Comparison of ENCODE assay signal across 17 cellular contexts in the genomic region with DNA sequence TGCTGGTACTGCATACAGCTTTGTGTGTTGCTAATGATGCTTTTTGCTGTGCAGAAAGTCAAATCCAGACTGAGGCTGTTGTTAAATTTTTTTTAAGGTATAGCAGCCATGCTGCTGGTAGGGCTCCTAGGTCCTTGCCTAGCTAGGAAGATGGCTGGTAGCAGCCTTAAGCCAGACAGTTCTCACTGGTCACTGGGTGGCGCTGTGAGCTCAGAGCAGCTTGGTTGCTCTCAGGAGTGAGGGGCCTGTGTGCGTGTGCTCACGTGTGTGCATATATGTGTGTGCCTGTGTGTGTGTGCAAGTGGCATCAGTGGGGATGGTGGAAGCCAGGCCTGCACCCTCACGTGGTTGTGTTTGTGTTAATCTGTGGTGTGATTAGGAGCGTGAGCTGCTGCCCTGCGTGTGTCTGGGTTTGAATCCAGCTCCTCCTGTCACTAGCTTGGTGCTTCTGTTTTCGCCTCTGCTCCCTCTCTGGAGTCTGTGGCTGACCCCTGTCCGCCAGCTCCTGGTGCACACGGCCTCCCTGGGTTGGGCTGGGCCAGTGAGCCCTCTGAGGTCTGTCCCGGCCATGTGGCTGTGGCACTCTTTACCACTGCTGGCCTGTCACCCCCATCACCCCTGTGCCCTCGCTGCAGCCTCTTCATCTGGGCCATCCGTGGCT. TPM values are rescaled to one million over a fixed set of nuclear protein-coding genes. Genes with fewer than 3 reads are reported as not detected.
A peak's percentile ranks its signal among the peaks of the same experiment; 100 is the strongest.
DNase-seq lines count a peak whose midpoint lies in the region; TF ChIP-seq lines count a peak whose summit lies in the region.
"Had no signal": no experiment of that assay in that cellular context is flagged by ENCODE, and none has a peak within 500 bp of the region (broad histone marks: within the 10 kb centered on the region; RNA-seq: fewer than 3 reads in every experiment).

No MANE protein-coding gene starts in this region.

- no peak overlapping the region for H3K4me3 ChIP-seq in AG04449 (ENCODE audit: low read depth, low read length)
- H3K4me3 ChIP-seq in BLaER1 treated with 17β-estradiol and CSF1 and Interleukin-3, amounts not matched to agents 10 nM and 100 nM, result no peak overlapping the region
- no peak overlapping the region for H3K4me3 ChIP-seq in NB4 (ENCODE audit: low read depth, low read length)
- no peak overlapping the region for H3K4me3 ChIP-seq in fibroblast of the aortic adventitia (ENCODE audit: low read depth, low read length)
- H3K4me3 ChIP-seq in CD4-positive, alpha-beta memory T cell (ENCODE audit: low read length in 2 of 2), result no peak overlapping the region
- H3K4me3 ChIP-seq: coronary artery, left lung had no signal

- H3K27ac ChIP-seq in BLaER1 treated with 17β-estradiol and CSF1 and Interleukin-3, amounts not matched to agents 10 nM and 100 nM, result no peak overlapping the region
- no peak overlapping the region for H3K27ac ChIP-seq in CD4-positive, alpha-beta memory T cell (ENCODE audit: low read depth, low read length)
- H3K27ac ChIP-seq: coronary artery, HL-60, left lung had no signal

- H3K9ac ChIP-seq in BLaER1 treated with 17β-estradiol and CSF1 and Interleukin-3, amounts not matched to agents 10 nM and 100 nM, result peak overlapping the region in 2 of 11 experiments; percentile 29 to 34; a peak in 3 of 22 replicates

- DNase-seq in AG04449 (ENCODE audit: low read depth, low spot score) (no peak), NB4 (ENCODE audit: low read depth) (peak; percentile 31), fibroblast of the aortic adventitia (ENCODE audit: low read depth) (no peak), RPMI8226 (no peak), DMS114 treated with DMSO at 0.1 percent for 48 hours (lab: John Stamatoyannopoulos, UW; ENCODE audit: unreplicated experiment) (no peak)
- DNase-seq in CD4-positive, alpha-beta memory T cell, result no peak
- DNase-seq: NCI-H1436, NCI-H774, occipital lobe, T-helper 1 cell had no signal

- peak overlapping the region in 9 of 11 experiments; percentile 39 to 83 (median 67); a peak in 17 of 22 replicates for H3K4me2 ChIP-seq in BLaER1 treated with 17β-estradiol and CSF1 and Interleukin-3, amounts not matched to agents 10 nM and 100 nM

- peaks cover 0 to 16% (median 7%) of the 10 kb centered on the region in 11 experiments; a peak in 16 of 22 replicates for H3K9me3 ChIP-seq in BLaER1 treated with 17β-estradiol and CSF1 and Interleukin-3, amounts not matched to agents 10 nM and 100 nM (replicated peaks in 1 of 11)
- no peaks in the 10 kb centered on the region for H3K9me3 ChIP-seq in CD4-positive, alpha-beta memory T cell (ENCODE audit: control insufficient read depth in 1 of 2, low read length in 2 of 2)

- no peak overlapping the region for H3K4me3 Mint-ChIP-seq in CD4-positive, alpha-beta memory T cell
- H3K4me3 Mint-ChIP-seq: activated naive CD8-positive, alpha-beta T cell; stimulated activated memory B cell treated with anti-CD40 and anti-IgM and Interleukin-4, amounts not matched to agents 10 μg/mL and 1 μg/mL and 100 μg/mL, for 72 hours had no signal

- H3K4me1 Mint-ChIP-seq in CD4-positive, alpha-beta memory T cell, result no peaks in the 10 kb centered on the region
- H3K4me1 Mint-ChIP-seq: stimulated activated memory B cell treated with anti-CD40 and anti-IgM and Interleukin-4, amounts not matched to agents 10 μg/mL and 1 μg/mL and 100 μg/mL, for 72 hours had no signal

- no peak overlapping the region for H3K27ac Mint-ChIP-seq in CD4-positive, alpha-beta memory T cell
- H3K27ac Mint-ChIP-seq: activated naive CD8-positive, alpha-beta T cell; stimulated activated memory B cell treated with anti-CD40 and anti-IgM and Interleukin-4, amounts not matched to agents 10 μg/mL and 1 μg/mL and 100 μg/mL, for 72 hours had no signal

- TF ChIP-seq CTCF in AG04449 (IDR thresholded peaks at IDR 0.05; ENCODE audit: insufficient read depth, low read length, missing control alignments), result peak; percentile 10
- peak; percentile 47 for TF ChIP-seq CTCF in NB4 (IDR thresholded peaks at IDR 0.05; ENCODE audit: low read depth, low read length)
- peak; percentile 15 for TF ChIP-seq CTCF in fibroblast of the aortic adventitia (IDR thresholded peaks at IDR 0.05; ENCODE audit: insufficient read depth, low read length)

- H3K27me3 Mint-ChIP-seq in CD4-positive, alpha-beta memory T cell, result peaks cover 3 to 8% of the 10 kb centered on the region in 2 donors

- peaks cover 0 to 8% (median 0%) of the 10 kb centered on the region in 11 experiments; a peak in 3 of 22 replicates for H3K27me3 ChIP-seq in BLaER1 treated with 17β-estradiol and CSF1 and Interleukin-3, amounts not matched to agents 10 nM and 100 nM
- H3K27me3 ChIP-seq in CD4-positive, alpha-beta memory T cell (ENCODE audit: insufficient read depth, low read length), result no peaks in the 10 kb centered on the region

- H3K4me1 ChIP-seq in BLaER1 treated with 17β-estradiol and CSF1 and Interleukin-3, amounts not matched to agents 10 nM and 100 nM, result peaks cover 0 to 43% (median 19%) of the 10 kb centered on the region in 10 experiments; a peak in 17 of 20 replicates
- no peaks in the 10 kb centered on the region for H3K4me1 ChIP-seq in CD4-positive, alpha-beta memory T cell (ENCODE audit: insufficient read depth, low read length)
- H3K4me1 ChIP-seq: left lung had no signal

- TF ChIP-seq POLR2A in NB4 (IDR thresholded peaks at IDR 0.05; ENCODE audit: extremely low read depth, insufficient read length), result no peak

- CTCF ChIA-PET in AG04449 (lab: Yijun Ruan, JAX), result interaction anchor here (1.5 to 1.9 kb wide), 3 partner anchors 10 to 47 kb away, joined by 4 to 5 read pairs (median 4); no protein-coding TSS in a partner anchor
- CTCF ChIA-PET in CD4-positive, alpha-beta memory T cell (lab: Charles Lee; ENCODE audit: partially characterized antibody), result no interaction called here

- peaks cover 0 to 19% (median 0%) of the 10 kb centered on the region in 11 experiments; a peak in 4 of 22 replicates for H4K20me1 ChIP-seq in BLaER1 treated with 17β-estradiol and CSF1 and Interleukin-3, amounts not matched to agents 10 nM and 100 nM

- H3K36me3 ChIP-seq in BLaER1 treated with 17β-estradiol and CSF1 and Interleukin-3, amounts not matched to agents 10 nM and 100 nM, result no peaks in the 10 kb centered on the region
- no peaks in the 10 kb centered on the region for H3K36me3 ChIP-seq in CD4-positive, alpha-beta memory T cell (ENCODE audit: insufficient read depth, low read length)
- H3K36me3 ChIP-seq: left lung had no signal

- intact Hi-C loops in CD4-positive, alpha-beta memory T cell (cut with micrococcal nuclease), result no loop called here

- no peaks in the 10 kb centered on the region for H3K36me3 Mint-ChIP-seq in CD4-positive, alpha-beta memory T cell
- H3K36me3 Mint-ChIP-seq: activated naive CD8-positive, alpha-beta T cell; stimulated activated memory B cell treated with anti-CD40 and anti-IgM and Interleukin-4, amounts not matched to agents 10 μg/mL and 1 μg/mL and 100 μg/mL, for 72 hours had no signal

- peaks cover 0 to 15% (median 7%) of the 10 kb centered on the region in 8 donors for H3K9me3 Mint-ChIP-seq in CD4-positive, alpha-beta memory T cell

- POLR2A ChIA-PET in AG04449 (lab: Yijun Ruan, JAX), result interaction anchor here (1.0 kb wide), 1 partner anchor 43 kb away, joined by 3 read pairs; no protein-coding TSS in a partner anchor
- POLR2A ChIA-PET in CD4-positive, alpha-beta memory T cell (lab: Charles Lee; ENCODE audit: partially characterized antibody), result no interaction called here

RNA-seq across cellular contexts. Expression of a gene that starts 46.1 kb away (rescaled TPM):
- 0.27 and 5.4 TPM in 2 replicates for total RNA-seq in fibroblast of the aortic adventitia (ENCODE audit: low replicate concordance)
- not detected for total RNA-seq in CD4-positive, alpha-beta memory T cell
- polyA plus RNA-seq in CD4-positive, alpha-beta memory T cell, result not detected
- total RNA-seq: activated CD8-positive, alpha-beta memory T cell treated with anti-CD3 and anti-CD28 coated beads for 36 hours had no signal
